In genomic region chr12:68070957-68071356, GRCh38 we compare ENCODE assay signal across 33 cellular contexts.
A peak's percentile ranks its signal among the peaks of the same experiment; 100 is the strongest.
DNase-seq lines count a peak whose midpoint lies in the region; ATAC-seq and TF ChIP-seq lines count a peak whose summit lies in the region.
"Had no signal": no experiment of that assay in that cellular context is flagged by ENCODE, and none has a peak within 500 bp of the region (broad histone marks: within the 10 kb centered on the region; RNA-seq: fewer than 3 reads in every experiment).

No MANE protein-coding gene starts in this region.

- no peaks in the 10 kb centered on the region for H3K36me3 ChIP-seq in endodermal cell (ENCODE audit: control insufficient read depth, insufficient read depth, low read length)
- H3K36me3 ChIP-seq: BE2C, BLaER1 had no signal

- no peak overlapping the region for H3K9ac ChIP-seq in endodermal cell (ENCODE audit: extremely low read depth, low read length, poor library complexity, severe bottlenecking)
- H3K9ac ChIP-seq: BLaER1; BLaER1 treated with 17β-estradiol and CSF1 and Interleukin-3, amounts not matched to agents 10 nM and 100 nM had no signal

- intact Hi-C loops in natural killer cell (cut with micrococcal nuclease) = no loop called here

- no peak overlapping the region for H3K4me3 ChIP-seq in endodermal cell (ENCODE audit: low read length)
- H3K4me3 ChIP-seq: A549; BLaER1; BLaER1 treated with 17β-estradiol and CSF1 and Interleukin-3, amounts not matched to agents 10 nM and 100 nM had no signal

- no peaks in the 10 kb centered on the region for H3K27me3 Mint-ChIP-seq in natural killer cell treated with Interleukin-12 subunit alpha and Interleukin-12 subunit beta and Interleukin-15 and Interleukin-18, amount 100 ng/mL, for 72 hours
- H3K27me3 Mint-ChIP-seq in natural killer cell (ENCODE audit: low read depth in 2 of 2) (no peaks in the 10 kb centered on the region), endodermal cell (ENCODE audit: insufficient read depth) (no peaks in the 10 kb centered on the region)
- H3K27me3 Mint-ChIP-seq in central memory CD8-positive, alpha-beta T cell = no peaks in the 10 kb centered on the region
- H3K27me3 Mint-ChIP-seq: B cell; CD4-positive, alpha-beta T cell had no signal

- peaks cover 39% of the 10 kb centered on the region for H3K36me3 Mint-ChIP-seq in natural killer cell treated with Interleukin-12 subunit alpha and Interleukin-12 subunit beta and Interleukin-15 and Interleukin-18, amount 100 ng/mL, for 72 hours
- peaks cover 18% of the 10 kb centered on the region for H3K36me3 Mint-ChIP-seq in natural killer cell
- H3K36me3 Mint-ChIP-seq in central memory CD8-positive, alpha-beta T cell (ENCODE audit: insufficient read depth) = peaks cover 2% of the 10 kb centered on the region
- no peaks in the 10 kb centered on the region for H3K36me3 Mint-ChIP-seq in stimulated activated effector memory CD8-positive, alpha-beta T cell treated with anti-CD3 and anti-CD28 coated beads, Interleukin-12 subunit alpha, Interleukin-12 subunit beta, amount 100 ng/mL, for 72 hours
- peaks cover 4% of the 10 kb centered on the region for H3K36me3 Mint-ChIP-seq in endodermal cell (ENCODE audit: low read depth)
- H3K36me3 Mint-ChIP-seq: CD14-positive monocyte; CD4-positive, CD25-positive, alpha-beta regulatory T cell had no signal

- DNase-seq in natural killer cell treated with Interleukin-12 subunit alpha and Interleukin-12 subunit beta and Interleukin-15 and Interleukin-18, amount 100 ng/mL, for 72 hours (ENCODE audit: low spot score) = no peak
- DNase-seq in natural killer cell (no peak), NOMO-1 treated with dmso at 0.1 percent for 144 hours (lab: John Stamatoyannopoulos, UW; ENCODE audit: unreplicated experiment) (no peak), endodermal cell (no peak)
- no peak for DNase-seq in central memory CD8-positive, alpha-beta T cell (ENCODE audit: low spot score in 2 of 2)
- DNase-seq in stimulated activated effector memory CD8-positive, alpha-beta T cell treated with anti-CD3 and anti-CD28 coated beads, Interleukin-12 subunit alpha, Interleukin-12 subunit beta, amount 100 ng/mL, for 72 hours (ENCODE audit: low spot score in 2 of 2) = no peak
- DNase-seq: 8988T; ACHN; AML-193; BE2C; C1 segment of cervical spinal cord; Caco-2; Calu3; CD4-positive, alpha-beta memory T cell; CD4-positive, alpha-beta T cell; CD4-positive, CD25-positive, alpha-beta regulatory T cell; CD8-positive, alpha-beta memory T cell; CD8-positive, alpha-beta T cell; COR-L47; DMS 273 treated with DMSO at 0.1 percent for 48 hours; DMS153; DMS53; DMS79; DMS79 treated with DMSO at 0.1 percent for 48 hours; DND-41; EL had no signal

- no peaks in the 10 kb centered on the region for H3K4me1 ChIP-seq in endodermal cell (ENCODE audit: control insufficient read depth, insufficient read depth, low read length)
- H3K4me1 ChIP-seq: A549, BE2C had no signal

- H3K27me3 ChIP-seq in endodermal cell (ENCODE audit: control insufficient read depth, insufficient read depth, low read length, poor library complexity, severe bottlenecking) = no peaks in the 10 kb centered on the region
- H3K27me3 ChIP-seq: BE2C; BLaER1; BLaER1 treated with 17β-estradiol and CSF1 and Interleukin-3, amounts not matched to agents 10 nM and 100 nM had no signal

- no peak for TF ChIP-seq CTCF in natural killer cell (IDR thresholded peaks at IDR 0.05)
- TF ChIP-seq CTCF in endodermal cell (conservative IDR thresholded peaks at IDR 0.05) = no peak

- H3K9me3 ChIP-seq in endodermal cell (ENCODE audit: control insufficient read depth, low read length) = peaks cover 25% of the 10 kb centered on the region
- H3K9me3 ChIP-seq: BE2C had no signal

- H3K9me3 Mint-ChIP-seq in natural killer cell treated with Interleukin-12 subunit alpha and Interleukin-12 subunit beta and Interleukin-15 and Interleukin-18, amount 100 ng/mL, for 72 hours = peaks cover 13% of the 10 kb centered on the region
- H3K9me3 Mint-ChIP-seq in natural killer cell = peaks cover 0 to 3% of the 10 kb centered on the region in 2 donors
- peaks cover 7% of the 10 kb centered on the region for H3K9me3 Mint-ChIP-seq in central memory CD8-positive, alpha-beta T cell
- peaks cover 9% of the 10 kb centered on the region for H3K9me3 Mint-ChIP-seq in stimulated activated effector memory CD8-positive, alpha-beta T cell treated with anti-CD3 and anti-CD28 coated beads, Interleukin-12 subunit alpha, Interleukin-12 subunit beta, amount 100 ng/mL, for 72 hours
- peaks cover 23% of the 10 kb centered on the region for H3K9me3 Mint-ChIP-seq in endodermal cell

- peaks cover 57 to 66% of the 10 kb centered on the region in 2 donors for H3K4me1 Mint-ChIP-seq in natural killer cell treated with Interleukin-12 subunit alpha and Interleukin-12 subunit beta and Interleukin-15 and Interleukin-18, amount 100 ng/mL, for 72 hours (ENCODE audit: low read depth in 2 of 2)
- H3K4me1 Mint-ChIP-seq in natural killer cell (peaks cover 19 to 26% of the 10 kb centered on the region in 2 donors), endodermal cell (peaks cover 4% of the 10 kb centered on the region)
- peaks cover 35% of the 10 kb centered on the region for H3K4me1 Mint-ChIP-seq in central memory CD8-positive, alpha-beta T cell
- H3K4me1 Mint-ChIP-seq in stimulated activated effector memory CD8-positive, alpha-beta T cell treated with anti-CD3 and anti-CD28 coated beads, Interleukin-12 subunit alpha, Interleukin-12 subunit beta, amount 100 ng/mL, for 72 hours = peaks cover 32% of the 10 kb centered on the region
- H3K4me1 Mint-ChIP-seq: CD4-positive, alpha-beta memory T cell; CD4-positive, CD25-positive, alpha-beta regulatory T cell had no signal

- H3K4me3 Mint-ChIP-seq in natural killer cell treated with Interleukin-12 subunit alpha and Interleukin-12 subunit beta and Interleukin-15 and Interleukin-18, amount 100 ng/mL, for 72 hours = peak overlapping the region; percentile 63
- H3K4me3 Mint-ChIP-seq in natural killer cell = no peak overlapping the region
- peak overlapping the region; percentile 23 for H3K4me3 Mint-ChIP-seq in central memory CD8-positive, alpha-beta T cell
- peak overlapping the region; percentile 4 for H3K4me3 Mint-ChIP-seq in stimulated activated effector memory CD8-positive, alpha-beta T cell treated with anti-CD3 and anti-CD28 coated beads, Interleukin-12 subunit alpha, Interleukin-12 subunit beta, amount 100 ng/mL, for 72 hours
- H3K4me3 Mint-ChIP-seq in endodermal cell = no peak overlapping the region
- H3K4me3 Mint-ChIP-seq: B cell; CD14-positive monocyte; CD4-positive, alpha-beta memory T cell; CD4-positive, alpha-beta T cell; CD4-positive, CD25-positive, alpha-beta regulatory T cell; CD8-positive, alpha-beta T cell had no signal

- peak; percentile 64 to 76 for ATAC-seq in natural killer cell treated with Interleukin-12 subunit alpha and Interleukin-12 subunit beta and Interleukin-15 and Interleukin-18, amount 100 ng/mL, for 72 hours
- no peak for ATAC-seq in natural killer cell
- no peak for ATAC-seq in central memory CD8-positive, alpha-beta T cell (replicated peaks; ENCODE audit: extremely low read depth, poor library complexity, severe bottlenecking)
- ATAC-seq in stimulated activated effector memory CD8-positive, alpha-beta T cell treated with anti-CD3 and anti-CD28 coated beads, Interleukin-12 subunit alpha, Interleukin-12 subunit beta, amount 100 ng/mL, for 72 hours = no peak
- ATAC-seq: A549; CD8-positive, alpha-beta T cell had no signal

- peak overlapping the region; percentile 92 to 93 for H3K27ac Mint-ChIP-seq in natural killer cell treated with Interleukin-12 subunit alpha and Interleukin-12 subunit beta and Interleukin-15 and Interleukin-18, amount 100 ng/mL, for 72 hours
- H3K27ac Mint-ChIP-seq in natural killer cell (no peak overlapping the region), endodermal cell (no peak overlapping the region)
- no peak overlapping the region for H3K27ac Mint-ChIP-seq in central memory CD8-positive, alpha-beta T cell (ENCODE audit: low read depth)
- peak overlapping the region; percentile 20 for H3K27ac Mint-ChIP-seq in stimulated activated effector memory CD8-positive, alpha-beta T cell treated with anti-CD3 and anti-CD28 coated beads, Interleukin-12 subunit alpha, Interleukin-12 subunit beta, amount 100 ng/mL, for 72 hours
- H3K27ac Mint-ChIP-seq: B cell; CD14-positive monocyte; CD4-positive, alpha-beta memory T cell; CD4-positive, alpha-beta T cell; CD4-positive, CD25-positive, alpha-beta regulatory T cell; CD8-positive, alpha-beta T cell had no signal

- no peak overlapping the region for H3K27ac ChIP-seq in endodermal cell (ENCODE audit: low read depth, low read length)
- H3K27ac ChIP-seq: 22Rv1; A549; BLaER1; BLaER1 treated with 17β-estradiol and CSF1 and Interleukin-3, amounts not matched to agents 10 nM and 100 nM; C4-2B had no signal

- 50% methylated on average over 2 of the region's 2 CpGs; no CpG with 5 or more reads in 1 of the 2 experiments for WGBS in endodermal cell (ENCODE audit: insufficient coverage in 1 of 2, insufficient read length in 1 of 2), 2 experiments

Comparison
In these comparisons a context has a peak if more than half of its experiments do, and no peak if none do; other contexts are left out.
1. ATAC-seq: peak in natural killer cell treated with Interleukin-12 subunit alpha and Interleukin-12 subunit beta and Interleukin-15 and Interleukin-18, amount 100 ng/mL, for 72 hours (2 of 2); none in natural killer cell (0 of 3), central memory CD8-positive, alpha-beta T cell (single experiment) and stimulated activated effector memory CD8-positive, alpha-beta T cell treated with anti-CD3 and anti-CD28 coated beads, Interleukin-12 subunit alpha, Interleukin-12 subunit beta, amount 100 ng/mL, for 72 hours (single experiment).
2. H3K27ac Mint-ChIP-seq: peak in natural killer cell treated with Interleukin-12 subunit alpha and Interleukin-12 subunit beta and Interleukin-15 and Interleukin-18, amount 100 ng/mL, for 72 hours (2 of 2) and stimulated activated effector memory CD8-positive, alpha-beta T cell treated with anti-CD3 and anti-CD28 coated beads, Interleukin-12 subunit alpha, Interleukin-12 subunit beta, amount 100 ng/mL, for 72 hours (single experiment); none in natural killer cell (0 of 2), central memory CD8-positive, alpha-beta T cell (single experiment) and endodermal cell (single experiment).
3. H3K4me3 Mint-ChIP-seq: peak in natural killer cell treated with Interleukin-12 subunit alpha and Interleukin-12 subunit beta and Interleukin-15 and Interleukin-18, amount 100 ng/mL, for 72 hours (single experiment), central memory CD8-positive, alpha-beta T cell (single experiment) and stimulated activated effector memory CD8-positive, alpha-beta T cell treated with anti-CD3 and anti-CD28 coated beads, Interleukin-12 subunit alpha, Interleukin-12 subunit beta, amount 100 ng/mL, for 72 hours (single experiment); none in natural killer cell (single experiment) and endodermal cell (single experiment).